8 cellular contexts compared by ENCODE assay signal in the genomic region with DNA sequence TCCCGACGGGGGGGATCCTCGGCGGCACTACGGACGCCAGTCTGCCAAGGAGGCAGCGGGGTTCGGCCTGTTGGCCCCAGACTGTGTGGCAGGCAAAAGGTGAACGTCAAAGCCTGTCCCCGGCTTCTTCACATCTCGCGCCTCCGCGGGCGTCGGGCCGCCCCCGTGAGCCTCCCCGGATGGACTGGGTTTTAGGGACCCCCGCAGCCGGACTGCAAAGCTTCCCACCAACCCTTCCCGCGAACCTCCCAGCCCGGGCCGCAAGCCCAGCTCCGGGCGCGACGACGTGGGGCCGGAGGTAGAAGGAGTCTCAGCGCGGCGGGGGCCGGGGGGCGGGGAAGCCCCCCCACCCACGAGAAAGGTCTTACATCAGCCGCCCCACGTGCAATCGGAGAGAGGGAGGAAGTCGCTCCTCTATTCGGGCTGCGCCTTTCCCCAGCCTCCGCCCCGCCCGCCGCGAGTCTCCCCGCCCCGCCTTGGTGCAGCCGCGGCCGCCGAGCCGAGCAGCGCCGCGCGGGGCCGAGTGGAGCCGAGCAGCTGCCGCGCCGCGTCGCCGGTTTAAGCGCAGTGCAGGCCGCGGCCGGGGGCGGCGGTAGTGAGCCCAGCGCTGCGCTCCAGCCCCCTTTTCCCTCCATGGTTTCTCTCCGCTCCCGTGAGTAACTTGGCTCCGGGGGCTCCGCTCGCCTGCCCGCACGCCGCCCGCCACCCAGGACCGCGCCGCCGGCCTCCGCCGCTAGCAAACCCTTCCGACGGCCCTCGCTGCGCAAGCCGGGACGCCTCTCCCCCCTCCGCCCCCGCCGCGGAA. TPM values are rescaled to one million over a fixed set of nuclear protein-coding genes. Genes with fewer than 3 reads are reported as not detected.
A peak's percentile ranks its signal among the peaks of the same experiment; 100 is the strongest.
DNase-seq lines count a peak whose midpoint lies in the region; ATAC-seq and TF ChIP-seq lines count a peak whose summit lies in the region.

ANP32B (plus strand) TSS at position 623 of the 805 bp plus-strand sequence. CDS start 215 bp downstream, outside the sequence.

- H3K9ac ChIP-seq in GM23248, result peak within 1 kb of the TSS; percentile 99
- peak within 1 kb of the TSS; percentile 82 for H3K9ac ChIP-seq in neural cell (ENCODE audit: low read length)

- H3K27ac Mint-ChIP-seq in stimulated activated naive CD8-positive, alpha-beta T cell treated with anti-CD3 and anti-CD28 coated beads, Interleukin-15, amount 100 ng/mL, for 72 hours, result peak within 1 kb of the TSS; percentile 97 to 99

- peak; percentile 53 for TF ChIP-seq RAD21 in neural cell (conservative IDR thresholded peaks at IDR 0.05)

- ATAC-seq in RWPE2 (ENCODE audit: low read depth), result peak; percentile 89
- ATAC-seq in stimulated activated naive CD8-positive, alpha-beta T cell treated with anti-CD3 and anti-CD28 coated beads, Interleukin-15, amount 100 ng/mL, for 72 hours, result peak; percentile 89

- no peak for TF ChIP-seq EP300 in neural cell (conservative IDR thresholded peaks at IDR 0.05; ENCODE audit: poor library complexity, severe bottlenecking)

- no peaks in the 10 kb centered on the region for H3K9me3 ChIP-seq in GM23248 (ENCODE audit: low read depth)
- H3K9me3 ChIP-seq in RWPE2 (ENCODE audit: severe bottlenecking), result no peaks in the 10 kb centered on the region
- H3K9me3 ChIP-seq in neural cell (ENCODE audit: low read length), result no peaks in the 10 kb centered on the region

- H3K9me3 Mint-ChIP-seq in stimulated activated naive CD8-positive, alpha-beta T cell treated with anti-CD3 and anti-CD28 coated beads, Interleukin-15, amount 100 ng/mL, for 72 hours, result no peaks in the 10 kb centered on the region

- H3K27ac ChIP-seq in GM23248 (peak within 1 kb of the TSS; percentile 94), RWPE2 (ENCODE audit: poor library complexity, severe bottlenecking) (peak within 1 kb of the TSS; percentile 88), neural cell (ENCODE audit: low read length) (peak within 1 kb of the TSS; percentile 75)

- peaks cover 65% of the 10 kb centered on the region for H3K4me1 Mint-ChIP-seq in stimulated activated naive CD8-positive, alpha-beta T cell treated with anti-CD3 and anti-CD28 coated beads, Interleukin-15, amount 100 ng/mL, for 72 hours

- H3F3A ChIP-seq in GM23248 (ENCODE audit: insufficient read depth) (peaks cover 15% of the 10 kb centered on the region; the same call in 1 of the 2 replicates), neural cell (ENCODE audit: insufficient read depth, low read length, poor library complexity, severe bottlenecking) (no peaks in the 10 kb centered on the region)

- H3K4me2 ChIP-seq in GM23248 (ENCODE audit: unreplicated experiment) (peak within 1 kb of the TSS; percentile 96), neural cell (ENCODE audit: low read length) (peak within 1 kb of the TSS; percentile 41)

- H3K4me3 Mint-ChIP-seq in stimulated activated naive CD8-positive, alpha-beta T cell treated with anti-CD3 and anti-CD28 coated beads, Interleukin-15, amount 100 ng/mL, for 72 hours, result peak within 1 kb of the TSS; percentile 86 to 87

- 0 to 1% methylated on average over 58 to 98 of the region's 100 CpGs for WGBS in GM23248 (ENCODE audit: low coverage in 1 of 2, low lambda C conversion rate in 2 of 2, missing lambda C conversion rate in 2 of 2), 2 experiments

- H4K20me1 ChIP-seq in GM23248 (ENCODE audit: insufficient read depth) (peaks cover 9% of the 10 kb centered on the region; the same call in 1 of the 2 replicates), neural cell (ENCODE audit: insufficient read depth) (no peaks in the 10 kb centered on the region)

- DNase-seq in ELF-1 (ENCODE audit: low read depth, low spot score), result peak; percentile 94
- peak; percentile 98 for DNase-seq in GM23248
- DNase-seq in LHCN-M2 (ENCODE audit: low read depth), result peak; percentile 83
- DNase-seq in RWPE2 (ENCODE audit: low spot score), result peak; percentile 91
- DNase-seq in activated effector memory CD4-positive, alpha-beta T cell treated with Interleukin-2 at 50 U/mL for 16 hours, result peak; percentile 92
- DNase-seq in fibroblast of the aortic adventitia (ENCODE audit: low read depth), result peak; percentile 88
- DNase-seq in stimulated activated naive CD8-positive, alpha-beta T cell treated with anti-CD3 and anti-CD28 coated beads, Interleukin-15, amount 100 ng/mL, for 72 hours, result peak; percentile 96 to 98

- H3K27me3 Mint-ChIP-seq in stimulated activated naive CD8-positive, alpha-beta T cell treated with anti-CD3 and anti-CD28 coated beads, Interleukin-15, amount 100 ng/mL, for 72 hours, result no peaks in the 10 kb centered on the region

- in situ Hi-C loops in GM23248 (cut with MboI), result no loop called here

- H3K27me3 ChIP-seq in GM23248 (replicated peaks; ENCODE audit: insufficient read depth), result no peaks in the 10 kb centered on the region
- no peaks in the 10 kb centered on the region for H3K27me3 ChIP-seq in RWPE2 (ENCODE audit: insufficient read depth, poor library complexity, severe bottlenecking)
- H3K27me3 ChIP-seq in neural cell (ENCODE audit: insufficient read depth, low read depth, low read length), result peaks cover 13% of the 10 kb centered on the region

- H2AFZ ChIP-seq in GM23248, result peak within 1 kb of the TSS; percentile 79
- H2AFZ ChIP-seq in neural cell (ENCODE audit: low read depth, low read length), result peak within 1 kb of the TSS; percentile 91

- H3K9me2 ChIP-seq in GM23248 (ENCODE audit: insufficient read depth) (no peaks in the 10 kb centered on the region), neural cell (ENCODE audit: insufficient read depth, low read length) (no peaks in the 10 kb centered on the region)

- peaks cover 28% of the 10 kb centered on the region for H3K4me1 ChIP-seq in GM23248 (ENCODE audit: insufficient read depth)
- peaks cover 23% of the 10 kb centered on the region for H3K4me1 ChIP-seq in RWPE2 (ENCODE audit: insufficient read depth, poor library complexity, severe bottlenecking)

- H3K4me3 ChIP-seq in GM23248 (peak within 1 kb of the TSS; percentile 94), RWPE2 (ENCODE audit: severe bottlenecking) (peak within 1 kb of the TSS; percentile 95), fibroblast of the aortic adventitia (ENCODE audit: low read depth, low read length) (peak within 1 kb of the TSS; percentile 81), neural cell (ENCODE audit: low read length) (peak within 1 kb of the TSS; percentile 85)

- peaks cover 33% of the 10 kb centered on the region for H3K79me2 ChIP-seq in GM23248 (ENCODE audit: insufficient read depth)
- peaks cover 30% of the 10 kb centered on the region for H3K79me2 ChIP-seq in neural cell (replicated peaks; ENCODE audit: insufficient read depth, low read length)

- no peaks in the 10 kb centered on the region for H3K36me3 ChIP-seq in GM23248 (ENCODE audit: low read depth)
- H3K36me3 ChIP-seq in RWPE2 (ENCODE audit: low read depth), result peaks cover 5% of the 10 kb centered on the region; the same call in 1 of the 2 replicates
- no peaks in the 10 kb centered on the region for H3K36me3 ChIP-seq in neural cell (ENCODE audit: insufficient read depth, low read length)

- TF ChIP-seq CTCF in RWPE2 (IDR thresholded peaks at IDR 0.05; ENCODE audit: poor library complexity, severe bottlenecking), result peak; percentile 94
- peak; percentile 85 for TF ChIP-seq CTCF in fibroblast of the aortic adventitia (IDR thresholded peaks at IDR 0.05; ENCODE audit: insufficient read depth, low read length)
- peak; percentile 96 for TF ChIP-seq CTCF in neural cell (IDR thresholded peaks at IDR 0.05; ENCODE audit: poor library complexity, severe bottlenecking)

TF ChIP-seq in neural cell, 6 proteins besides CTCF, POLR2A, EP300 and RAD21:
- peak; percentile 51 for TF ChIP-seq SMC3 (conservative IDR thresholded peaks at IDR 0.05; ENCODE audit: poor library complexity)
- TF ChIP-seq REST (IDR thresholded peaks at IDR 0.05; ENCODE audit: borderline replicate concordance), result no peak
- TF ChIP-seq POLR2AphosphoS5 (IDR thresholded peaks at IDR 0.05), result peak; percentile 28
- no peak for TF ChIP-seq EZH2 (IDR thresholded peaks at IDR 0.05; ENCODE audit: borderline replicate concordance, insufficient read depth, low read length, poor library complexity, severe bottlenecking)
- peak; percentile 61 for TF ChIP-seq TAF1 (IDR thresholded peaks at IDR 0.05; ENCODE audit: low read depth)
- TF ChIP-seq MXI1 (conservative IDR thresholded peaks at IDR 0.05; ENCODE audit: poor library complexity, severe bottlenecking), result no peak
TF ChIP-seq in neural cell: peak in this region for 3.

RNA-seq across cellular contexts. Expression of gene ANP32B, which starts in this region (rescaled TPM):
- total RNA-seq in GM23248 (2014; rRNA removed; shearing (Covaris generic)), result 11.2 and 35.3 TPM in 2 replicates
- polyA plus RNA-seq in GM23248 (2016; fragmentation: Nextera tagmentation; extraction: Ambion mirVana), result 137 and 138 TPM in 2 replicates
- 9.9 and 15.7 TPM in 2 replicates for total RNA-seq in LHCN-M2 (2014; rRNA removed)
- 184 TPM for polyA plus RNA-seq in LHCN-M2 (2012)
- 17.0 and 149 TPM in 2 replicates for total RNA-seq in fibroblast of the aortic adventitia (ENCODE audit: low replicate concordance)
- 3.7 and 4.1 TPM in 2 replicates for polyA plus RNA-seq in neural cell
- 2.2 and 4.5 TPM in 2 replicates for polyA minus RNA-seq in neural cell

Comparison
In these comparisons a context has a peak if more than half of its experiments do, and no peak if none do; other contexts are left out.
1. Peak in every context shown above with its lines: DNase-seq, ATAC-seq, H3K4me3 ChIP-seq and H3K27ac ChIP-seq.
2. RNA of gene ANP32B (polyA plus RNA-seq): 137 to 138 TPM in GM23248; 3.7 to 4.1 TPM in neural cell; every median in the first group is over 10 times any median in the second.